1 cellular context compared by ENCODE assay signal in the genomic region with DNA sequence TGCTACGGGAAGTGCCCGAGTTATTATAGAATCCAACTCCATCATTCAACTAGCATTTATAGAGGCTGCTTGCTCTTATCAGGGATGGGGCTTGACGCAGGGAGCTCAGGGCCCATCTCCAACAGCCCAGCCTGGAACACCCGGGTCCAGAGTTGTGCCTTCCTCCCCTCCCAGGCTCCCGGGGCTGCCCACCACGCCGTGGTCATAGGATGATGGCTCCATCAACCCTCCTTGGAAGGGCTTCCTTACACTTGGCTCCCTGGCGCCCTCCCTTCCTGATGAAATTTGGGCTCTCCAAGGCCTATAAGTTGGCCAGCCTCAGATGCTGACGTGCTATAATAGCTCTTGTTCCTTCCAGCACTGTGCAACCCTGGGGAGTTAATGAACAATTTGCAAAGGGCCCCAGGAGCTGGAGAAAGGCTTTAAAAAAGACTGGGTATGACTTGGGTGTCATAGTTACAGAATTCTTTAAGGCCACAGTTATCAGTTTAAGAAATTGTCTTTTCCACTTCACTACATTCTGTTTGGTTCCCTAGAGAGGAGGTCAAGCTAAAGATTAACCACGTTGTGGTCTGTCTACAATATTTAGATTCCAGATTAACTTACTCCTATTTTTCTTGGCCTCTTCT.
TF ChIP-seq lines count a peak whose summit lies in the region.

No MANE protein-coding gene starts in this region.

TF ChIP-seq in HepG2, 621 proteins besides CTCF, POLR2A, EP300 and RAD21 (continued from another document):
- TF ChIP-seq, protein P1, sequence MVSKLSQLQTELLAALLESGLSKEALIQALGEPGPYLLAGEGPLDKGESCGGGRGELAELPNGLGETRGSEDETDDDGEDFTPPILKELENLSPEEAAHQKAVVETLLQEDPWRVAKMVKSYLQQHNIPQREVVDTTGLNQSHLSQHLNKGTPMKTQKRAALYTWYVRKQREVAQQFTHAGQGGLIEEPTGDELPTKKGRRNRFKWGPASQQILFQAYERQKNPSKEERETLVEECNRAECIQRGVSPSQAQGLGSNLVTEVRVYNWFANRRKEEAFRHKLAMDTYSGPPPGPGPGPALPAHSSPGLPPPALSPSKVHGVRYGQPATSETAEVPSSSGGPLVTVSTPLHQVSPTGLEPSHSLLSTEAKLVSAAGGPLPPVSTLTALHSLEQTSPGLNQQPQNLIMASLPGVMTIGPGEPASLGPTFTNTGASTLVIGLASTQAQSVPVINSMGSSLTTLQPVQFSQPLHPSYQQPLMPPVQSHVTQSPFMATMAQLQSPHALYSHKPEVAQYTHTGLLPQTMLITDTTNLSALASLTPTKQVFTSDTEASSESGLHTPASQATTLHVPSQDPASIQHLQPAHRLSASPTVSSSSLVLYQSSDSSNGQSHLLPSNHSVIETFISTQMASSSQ (IDR thresholded peaks at IDR 0.05; ENCODE audit: low read depth): peak; percentile 65
- TF ChIP-seq, protein P1 (CRISPR knock-in tag; IDR thresholded peaks at IDR 0.05; ENCODE audit: borderline replicate concordance): no peak
- TF ChIP-seq ZNF644 (CRISPR knock-in tag; IDR thresholded peaks at IDR 0.05; ENCODE audit: low read depth): 0 out of 2 replicates have a peak, but pooled peaks have one; percentile 8
- no peak for TF ChIP-seq ZNF138 (CRISPR knock-in tag; IDR thresholded peaks at IDR 0.05; ENCODE audit: low read depth)
